In genomic region chr14:75307700-75308379, GRCh38 we compare ENCODE assay signal across 8 cellular contexts. TPM values are rescaled to one million over a fixed set of nuclear protein-coding genes. Genes with fewer than 3 reads are reported as not detected.
A peak's percentile ranks its signal among the peaks of the same experiment; 100 is the strongest.
DNase-seq lines count a peak whose midpoint lies in the region; ATAC-seq and TF ChIP-seq lines count a peak whose summit lies in the region.

No MANE protein-coding gene starts in this region.

- DNase-seq in GM06990 (ENCODE audit: extremely low read depth, insufficient read length) (peak; percentile 65), NCI-H1048 (lab: John Stamatoyannopoulos, UW) (peak; percentile 61), SK-MEL-5 (ENCODE audit: low read depth, low spot score) (peak; percentile 86), germinal center (ENCODE audit: low spot score) (peak; percentile 65), ovary (peak; percentile 83 to 93 (median 90)), uterus (peak; percentile 86)
- DNase-seq in activated naive CD4-positive, alpha-beta T cell treated with Interleukin-2 at 50 U/mL for 16 hours: peak; percentile 72

- H3K27me3 ChIP-seq in GM06990 (replicated peaks; ENCODE audit: control insufficient read depth, insufficient read depth, low read length) (no peaks in the 10 kb centered on the region), ovary (no peaks in the 10 kb centered on the region), uterus (no peaks in the 10 kb centered on the region)

- intact Hi-C loops in ovary (cut with DNase I): loop anchor here in 3 of 4 donors (2.0 to 10.0 kb wide), 3 partner anchors 179 to 363 kb away; no protein-coding TSS in a partner anchor
- intact Hi-C loops in uterus (cut with DNase I; ENCODE audit: low total_unique reads): loop anchor here (5.0 kb wide), 1 partner anchor 179 kb away; no protein-coding TSS in a partner anchor

- H3K4me3 ChIP-seq in GM06990 (replicated peaks; ENCODE audit: low read depth, low read length) (no peak overlapping the region), ovary (no peak overlapping the region), uterus (no peak overlapping the region)

- H3K9me3 ChIP-seq in ovary (no peaks in the 10 kb centered on the region), uterus (no peaks in the 10 kb centered on the region)

- in situ Hi-C loops in SK-MEL-5 (cut with HindIII; ENCODE audit: low pct_unique_long_range_greater_than_20kb, low sequenced_read_pairs): no loop called here

- 14 to 15% (median 14%) methylated on average over 12 of the region's 12 CpGs for WGBS in ovary, 3 donors

- TF ChIP-seq POLR2A in ovary (IDR thresholded peaks at IDR 0.05): no peak
- no peak for TF ChIP-seq POLR2A in uterus (IDR thresholded peaks at IDR 0.05)

- TF ChIP-seq CTCF in GM06990 (IDR thresholded peaks at IDR 0.05; ENCODE audit: insufficient read depth, low read length, poor library complexity, severe bottlenecking) (peak; percentile 89), ovary (IDR thresholded peaks at IDR 0.05) (peak; percentile 40 to 87 (median 79)), uterus (IDR thresholded peaks at IDR 0.05) (peak; percentile 90 to 91 (median 91))

- H3K36me3 ChIP-seq in GM06990 (ENCODE audit: control insufficient read depth, insufficient read depth, low read length) (no peaks in the 10 kb centered on the region), ovary (no peaks in the 10 kb centered on the region), uterus (no peaks in the 10 kb centered on the region)

- no peak for TF ChIP-seq EP300 in ovary (IDR thresholded peaks at IDR 0.05)

- H3K27ac ChIP-seq in ovary: no peak overlapping the region
- no peak overlapping the region for H3K27ac ChIP-seq in uterus

- ATAC-seq in HG02623 (IDR thresholded peaks at IDR 0.05; ENCODE audit: unreplicated experiment): no peak

- H3K4me1 ChIP-seq in ovary (ENCODE audit: insufficient read depth) (no peaks in the 10 kb centered on the region), uterus (peaks cover 5 to 7% of the 10 kb centered on the region in 2 donors)

RNA-seq across cellular contexts. Expression of gene FOS, which starts 29.2 kb away (rescaled TPM):
- total RNA-seq in SK-MEL-5 (2014; rRNA removed; shearing (Covaris generic)): 67.4 and 78.3 TPM in 2 replicates
- 84.4 and 102 TPM in 2 replicates for polyA plus RNA-seq in SK-MEL-5 (2015; cell fraction: cytosol; rRNA removed)
- polyA plus RNA-seq in SK-MEL-5 (2015; cell fraction: nucleus; rRNA removed): 334 TPM in 2 replicates
- total RNA-seq in ovary (1,000 to 10,000 TPM in 2 of 7 donors, 100 to 1,000 TPM in 5; 115 to 2,019 (median 178) TPM), uterus (1,000 to 10,000 TPM in 1 of 4 donors, 100 to 1,000 TPM in 2, 10 to 100 TPM in 1; 29.2 to 1,111 (median 137) TPM)
- 100 to 1,000 TPM; 129 to 499 TPM for polyA plus RNA-seq in ovary
